ENCODE assay signal across 6 cellular contexts in genomic region chr11:2937641-2938563, GRCh38. TPM values are rescaled to one million over a fixed set of nuclear protein-coding genes. Genes with fewer than 3 reads are reported as not detected.
DNase-seq lines count a peak whose midpoint lies in the region; ATAC-seq and TF ChIP-seq lines count a peak whose summit lies in the region.
"Not testable (repeated sequence)": the region's sequence is repeated elsewhere in the genome, so short reads cannot be mapped to it uniquely, and the experiment has no call there.

No MANE protein-coding gene starts in this region.

- not testable (repeated sequence) for H3K4me2 ChIP-seq in fibroblast of lung (ENCODE audit: extremely low read depth, insufficient read depth, low read length)

- not testable (repeated sequence) for TF ChIP-seq CTCF in fibroblast of lung (conservative IDR thresholded peaks at IDR 0.05 in 1 of 2, IDR thresholded peaks at IDR 0.05 in 1 of 2; ENCODE audit: low read depth in 1 of 2, low read length in 2 of 2)

- not testable (repeated sequence) for H3K27me3 ChIP-seq in fibroblast of lung (ENCODE audit: control insufficient read depth, insufficient read depth, low read length)

- CTCF ChIA-PET in activated CD8-positive, alpha-beta T cell treated with anti-CD3 and anti-CD28 coated beads, Interleukin-2, amount 10 ng/mL, durations not matched to agents 7 days and 5 days (lab: Charles Lee) = not testable (repeated sequence)

- not testable (repeated sequence) for H3K4me3 Mint-ChIP-seq in activated CD8-positive, alpha-beta T cell treated with anti-CD3 and anti-CD28 coated beads, Interleukin-2, amount 10 ng/mL, durations not matched to agents 7 days and 5 days
- H3K4me3 Mint-ChIP-seq in activated naive CD8-positive, alpha-beta T cell treated with anti-CD3 and anti-CD28 coated beads, Interleukin-2, amount 10 ng/mL, durations not matched to agents 7 days and 5 days = peak overlapping the region; percentile 11
- peak overlapping the region in 5 of 10 donors; percentile 28 to 77 (median 62) for H3K4me3 Mint-ChIP-seq in naive thymus-derived CD8-positive, alpha-beta T cell
- H3K4me3 Mint-ChIP-seq in stimulated activated naive CD8-positive, alpha-beta T cell treated with anti-CD3 and anti-CD28 coated beads, Interleukin-15, Interleukin-2, amounts not matched to agents 100 ng/mL and 50 ng/mL, for 24 hours = peak overlapping the region; percentile 40

- peaks cover 28% of the 10 kb centered on the region for H3K4me1 Mint-ChIP-seq in activated CD8-positive, alpha-beta T cell treated with anti-CD3 and anti-CD28 coated beads, Interleukin-2, amount 10 ng/mL, durations not matched to agents 7 days and 5 days (ENCODE audit: low read depth)
- H3K4me1 Mint-ChIP-seq in activated naive CD8-positive, alpha-beta T cell treated with anti-CD3 and anti-CD28 coated beads, Interleukin-2, amount 10 ng/mL, durations not matched to agents 7 days and 5 days = not testable (repeated sequence)
- peaks cover 8 to 27% (median 14%) of the 10 kb centered on the region in 4 donors for H3K4me1 Mint-ChIP-seq in naive thymus-derived CD8-positive, alpha-beta T cell
- peaks cover 15% of the 10 kb centered on the region for H3K4me1 Mint-ChIP-seq in stimulated activated naive CD8-positive, alpha-beta T cell treated with anti-CD3 and anti-CD28 coated beads, Interleukin-15, Interleukin-2, amounts not matched to agents 100 ng/mL and 50 ng/mL, for 24 hours (ENCODE audit: low read depth)

- peak overlapping the region; percentile 43 for H3K27ac Mint-ChIP-seq in activated CD8-positive, alpha-beta T cell treated with anti-CD3 and anti-CD28 coated beads, Interleukin-2, amount 10 ng/mL, durations not matched to agents 7 days and 5 days
- peak overlapping the region; percentile 68 for H3K27ac Mint-ChIP-seq in activated naive CD8-positive, alpha-beta T cell treated with anti-CD3 and anti-CD28 coated beads, Interleukin-2, amount 10 ng/mL, durations not matched to agents 7 days and 5 days
- peak overlapping the region in 7 of 10 donors; percentile 8 to 97 (median 77) for H3K27ac Mint-ChIP-seq in naive thymus-derived CD8-positive, alpha-beta T cell
- H3K27ac Mint-ChIP-seq in stimulated activated naive CD8-positive, alpha-beta T cell treated with anti-CD3 and anti-CD28 coated beads, Interleukin-15, Interleukin-2, amounts not matched to agents 100 ng/mL and 50 ng/mL, for 24 hours = peak overlapping the region; percentile 61

- not testable (repeated sequence) for H3K79me2 ChIP-seq in fibroblast of lung (ENCODE audit: control insufficient read depth, insufficient read depth, low read length)

- not testable (repeated sequence) for H3K27ac ChIP-seq in fibroblast of lung (ENCODE audit: insufficient read depth, low read length)

- ATAC-seq in activated CD8-positive, alpha-beta T cell treated with anti-CD3 and anti-CD28 coated beads, Interleukin-2, amount 10 ng/mL, durations not matched to agents 7 days and 5 days; activated naive CD8-positive, alpha-beta T cell treated with anti-CD3 and anti-CD28 coated beads, Interleukin-2, amount 10 ng/mL, durations not matched to agents 7 days and 5 days (ENCODE audit: low read depth); naive thymus-derived CD8-positive, alpha-beta T cell: not testable (repeated sequence)

- not testable (repeated sequence) for H3K36me3 ChIP-seq in fibroblast of lung (ENCODE audit: control insufficient read depth, insufficient read depth, low read length)

- not testable (repeated sequence) for H2AFZ ChIP-seq in fibroblast of lung (ENCODE audit: low read length)

- not testable (repeated sequence) for H3K9me3 Mint-ChIP-seq in activated CD8-positive, alpha-beta T cell treated with anti-CD3 and anti-CD28 coated beads, Interleukin-2, amount 10 ng/mL, durations not matched to agents 7 days and 5 days (ENCODE audit: insufficient read depth)
- H3K9me3 Mint-ChIP-seq in activated naive CD8-positive, alpha-beta T cell treated with anti-CD3 and anti-CD28 coated beads, Interleukin-2, amount 10 ng/mL, durations not matched to agents 7 days and 5 days = peaks cover 18% of the 10 kb centered on the region
- H3K9me3 Mint-ChIP-seq in naive thymus-derived CD8-positive, alpha-beta T cell = peaks cover 0 to 29% (median 22%) of the 10 kb centered on the region in 9 donors
- H3K9me3 Mint-ChIP-seq in stimulated activated naive CD8-positive, alpha-beta T cell treated with anti-CD3 and anti-CD28 coated beads, Interleukin-15, Interleukin-2, amounts not matched to agents 100 ng/mL and 50 ng/mL, for 24 hours = peaks cover 16% of the 10 kb centered on the region

- not testable (repeated sequence) for H3K9ac ChIP-seq in fibroblast of lung (ENCODE audit: insufficient read depth, low read length)

- not testable (repeated sequence) for H3K4me1 ChIP-seq in fibroblast of lung (ENCODE audit: control insufficient read depth, extremely low read depth, insufficient read depth, low read length)

- not testable (repeated sequence) for H3K9me3 ChIP-seq in fibroblast of lung (ENCODE audit: control insufficient read depth, insufficient read depth, low read depth, low read length)

- DNase-seq in Daoy (ENCODE audit: low read depth) (peak; percentile 3), fibroblast of lung (ENCODE audit: low read depth in 2 of 2) (peak; percentile 15 to 29)
- not testable (repeated sequence) for DNase-seq in activated CD8-positive, alpha-beta T cell treated with anti-CD3 and anti-CD28 coated beads, Interleukin-2, amount 10 ng/mL, durations not matched to agents 7 days and 5 days; activated naive CD8-positive, alpha-beta T cell treated with anti-CD3 and anti-CD28 coated beads, Interleukin-2, amount 10 ng/mL, durations not matched to agents 7 days and 5 days
- DNase-seq in naive thymus-derived CD8-positive, alpha-beta T cell = peak in 2 of 10 donors; percentile 15 to 21

- H4K20me1 ChIP-seq in fibroblast of lung (ENCODE audit: control insufficient read depth, extremely low read depth, insufficient read depth, low read length) = not testable (repeated sequence)

- H3K4me3 ChIP-seq in fibroblast of lung (replicated peaks in 1 of 4; ENCODE audit: control extremely low read depth in 1 of 4, insufficient read depth in 1 of 4, low read depth in 3 of 4, low read length in 4 of 4) = not testable (repeated sequence)

- H3K36me3 Mint-ChIP-seq in activated CD8-positive, alpha-beta T cell treated with anti-CD3 and anti-CD28 coated beads, Interleukin-2, amount 10 ng/mL, durations not matched to agents 7 days and 5 days (ENCODE audit: low read depth) = peaks cover 27% of the 10 kb centered on the region
- H3K36me3 Mint-ChIP-seq in activated naive CD8-positive, alpha-beta T cell treated with anti-CD3 and anti-CD28 coated beads, Interleukin-2, amount 10 ng/mL, durations not matched to agents 7 days and 5 days = peaks cover 20% of the 10 kb centered on the region
- H3K36me3 Mint-ChIP-seq in naive thymus-derived CD8-positive, alpha-beta T cell = peaks cover 0 to 13% (median 0%) of the 10 kb centered on the region in 3 donors
- peaks cover 15% of the 10 kb centered on the region for H3K36me3 Mint-ChIP-seq in stimulated activated naive CD8-positive, alpha-beta T cell treated with anti-CD3 and anti-CD28 coated beads, Interleukin-15, Interleukin-2, amounts not matched to agents 100 ng/mL and 50 ng/mL, for 24 hours (ENCODE audit: low read depth)

- POLR2A ChIA-PET in activated CD8-positive, alpha-beta T cell treated with anti-CD3 and anti-CD28 coated beads, Interleukin-2, amount 10 ng/mL, durations not matched to agents 7 days and 5 days (lab: Charles Lee); activated naive CD8-positive, alpha-beta T cell treated with anti-CD3 and anti-CD28 coated beads, Interleukin-2, amount 10 ng/mL, durations not matched to agents 7 days and 5 days (lab: Charles Lee): not testable (repeated sequence)
- POLR2A ChIA-PET in naive thymus-derived CD8-positive, alpha-beta T cell (lab: Charles Lee) = interaction anchor here (0.6 kb wide), 2 partner anchors 76 to 219 kb away, joined by 3 read pairs; no protein-coding TSS in a partner anchor

- not testable (repeated sequence) for H3K27me3 Mint-ChIP-seq in activated CD8-positive, alpha-beta T cell treated with anti-CD3 and anti-CD28 coated beads, Interleukin-2, amount 10 ng/mL, durations not matched to agents 7 days and 5 days (ENCODE audit: low read depth); activated naive CD8-positive, alpha-beta T cell treated with anti-CD3 and anti-CD28 coated beads, Interleukin-2, amount 10 ng/mL, durations not matched to agents 7 days and 5 days; naive thymus-derived CD8-positive, alpha-beta T cell; stimulated activated naive CD8-positive, alpha-beta T cell treated with anti-CD3 and anti-CD28 coated beads, Interleukin-15, Interleukin-2, amounts not matched to agents 100 ng/mL and 50 ng/mL, for 24 hours

RNA-seq across cellular contexts. Expression of gene PHLDA2, which starts 8.7 kb away (rescaled TPM):
- 3.9 and 6.4 TPM in 2 replicates for total RNA-seq in Daoy (2014; rRNA removed; shearing (Covaris generic))
- 1 to 10 TPM; 1.3 to 2.6 TPM for total RNA-seq in activated CD8-positive, alpha-beta T cell treated with anti-CD3 and anti-CD28 coated beads, Interleukin-2, amount 10 ng/mL, durations not matched to agents 7 days and 5 days
- under 1 TPM; 0.55 to 0.65 TPM for total RNA-seq in activated naive CD8-positive, alpha-beta T cell treated with anti-CD3 and anti-CD28 coated beads, Interleukin-2, amount 10 ng/mL, durations not matched to agents 7 days and 5 days
- total RNA-seq in fibroblast of lung = 4.1 and 6.8 TPM in 2 replicates
- 16.2 and 20.5 TPM in 2 replicates for polyA plus RNA-seq in fibroblast of lung
- 108 and 155 TPM in 2 replicates for polyA plus RNA-seq in fibroblast of lung (2012)
- polyA minus RNA-seq in fibroblast of lung (ENCODE audit: low replicate concordance) = 13.6 and 18.5 TPM in 2 replicates
- total RNA-seq in naive thymus-derived CD8-positive, alpha-beta T cell = under 1 TPM; 0.69 to 0.83 TPM
- polyA plus RNA-seq in naive thymus-derived CD8-positive, alpha-beta T cell = not detected

RNA-seq across cellular contexts. Expression of gene CDKN1C, which starts 52.3 kb away (rescaled TPM):
- 4.9 and 5.1 TPM in 2 replicates for total RNA-seq in Daoy (2014; rRNA removed; shearing (Covaris generic))
- total RNA-seq in activated CD8-positive, alpha-beta T cell treated with anti-CD3 and anti-CD28 coated beads, Interleukin-2, amount 10 ng/mL, durations not matched to agents 7 days and 5 days = under 1 TPM; 0.21 to 0.32 TPM
- total RNA-seq in activated naive CD8-positive, alpha-beta T cell treated with anti-CD3 and anti-CD28 coated beads, Interleukin-2, amount 10 ng/mL, durations not matched to agents 7 days and 5 days = 1 to 10 TPM; 2.9 to 3.1 TPM
- total RNA-seq in fibroblast of lung = 31.1 and 31.5 TPM in 2 replicates
- 5.2 and 8.6 TPM in 2 replicates for polyA plus RNA-seq in fibroblast of lung
- polyA plus RNA-seq in fibroblast of lung (2012) = 9.0 and 12.6 TPM in 2 replicates
- 1.1 and 2.5 TPM in 2 replicates for polyA minus RNA-seq in fibroblast of lung (ENCODE audit: low replicate concordance)
- 1 to 10 TPM; 3.6 to 4.4 TPM for total RNA-seq in naive thymus-derived CD8-positive, alpha-beta T cell
- polyA plus RNA-seq in naive thymus-derived CD8-positive, alpha-beta T cell = under 1 TPM in 2 of 3 donors, not detected in 1; 0.27 to 0.34 TPM

RNA-seq across cellular contexts. Expression of gene NAP1L4, which starts 54.2 kb away (rescaled TPM):
- total RNA-seq in Daoy (2014; rRNA removed; shearing (Covaris generic)) = 79.1 and 88.6 TPM in 2 replicates
- 100 to 1,000 TPM; 287 to 300 TPM for total RNA-seq in activated CD8-positive, alpha-beta T cell treated with anti-CD3 and anti-CD28 coated beads, Interleukin-2, amount 10 ng/mL, durations not matched to agents 7 days and 5 days
- total RNA-seq in activated naive CD8-positive, alpha-beta T cell treated with anti-CD3 and anti-CD28 coated beads, Interleukin-2, amount 10 ng/mL, durations not matched to agents 7 days and 5 days = 100 to 1,000 TPM; 346 to 363 TPM
- 104 and 113 TPM in 2 replicates for total RNA-seq in fibroblast of lung
- polyA plus RNA-seq in fibroblast of lung = 79.5 and 95.9 TPM in 2 replicates
- 85.1 and 98.2 TPM in 2 replicates for polyA plus RNA-seq in fibroblast of lung (2012)
- polyA minus RNA-seq in fibroblast of lung (ENCODE audit: low replicate concordance) = 56.5 and 75.5 TPM in 2 replicates
- 100 to 1,000 TPM; 455 to 471 TPM for total RNA-seq in naive thymus-derived CD8-positive, alpha-beta T cell
- polyA plus RNA-seq in naive thymus-derived CD8-positive, alpha-beta T cell = 100 to 1,000 TPM; 169 to 207 (median 201) TPM
